In genomic region chr21:17818158-17819113, GRCh38 we compare ENCODE assay signal across 8 cellular contexts. TPM values are rescaled to one million over a fixed set of nuclear protein-coding genes. Genes with fewer than 3 reads are reported as not detected.
DNase-seq lines count a peak whose midpoint lies in the region; TF ChIP-seq lines count a peak whose summit lies in the region.

No MANE protein-coding gene starts in this region.

- H3K4me3 ChIP-seq in CD8-positive, alpha-beta memory T cell (ENCODE audit: low read length), result peak overlapping the region; percentile 70
- H3K4me3 ChIP-seq in astrocyte of the spinal cord (ENCODE audit: low read depth, low read length), result peak overlapping the region; percentile 72
- peak overlapping the region; percentile 89 for H3K4me3 ChIP-seq in skeletal muscle satellite cell (ENCODE audit: low read length)

- CTCF ChIA-PET in CD8-positive, alpha-beta memory T cell (lab: Charles Lee), result interaction anchor here (0.8 to 2.3 kb wide), 14 partner anchors 8 to 139 kb away, joined by 3 to 13 read pairs (median 4); no protein-coding TSS in a partner anchor

- H3K27ac ChIP-seq in CD8-positive, alpha-beta memory T cell (ENCODE audit: low read depth, low read length), result peak overlapping the region; percentile 88

- peaks cover 3 to 48% (median 5%) of the 10 kb centered on the region in 3 donors for H3K36me3 Mint-ChIP-seq in CD8-positive, alpha-beta memory T cell

- DNase-seq in CD8-positive, alpha-beta memory T cell, result peak; percentile 21 to 72 (median 44)
- DNase-seq in GM20000 (ENCODE audit: low spot score) (peak; percentile 36), HT1080 (ENCODE audit: low read depth) (peak; percentile 13), T-helper 1 cell (peak in 4 of 5 donors; percentile 16 to 55 (median 30)), astrocyte of the spinal cord (ENCODE audit: low read depth, low spot score) (peak; percentile 36), iPS-NIHi11 (ENCODE audit: low spot score) (peak; percentile 54), NCI-H1694 treated with DMSO at 0.1 percent for 48 hours (lab: John Stamatoyannopoulos, UW) (no peak)

- no peaks in the 10 kb centered on the region for H3K27me3 Mint-ChIP-seq in CD8-positive, alpha-beta memory T cell

- peak overlapping the region; percentile 87 for H3K4me2 ChIP-seq in skeletal muscle satellite cell (ENCODE audit: low read length)

- no peaks in the 10 kb centered on the region for H3K27me3 ChIP-seq in CD8-positive, alpha-beta memory T cell (ENCODE audit: insufficient read depth, low read length, poor library complexity, severe bottlenecking)
- no peaks in the 10 kb centered on the region for H3K27me3 ChIP-seq in skeletal muscle satellite cell (ENCODE audit: control insufficient read depth, insufficient read depth, low read length)

- H3K9me3 ChIP-seq in CD8-positive, alpha-beta memory T cell (ENCODE audit: low read length), result no peaks in the 10 kb centered on the region
- no peaks in the 10 kb centered on the region for H3K9me3 ChIP-seq in skeletal muscle satellite cell (replicated peaks; ENCODE audit: low read length)

- in situ Hi-C loops in astrocyte of the spinal cord (cut with HindIII; ENCODE audit: low sequenced_read_pairs), result no loop called here

- peak overlapping the region; percentile 82 to 99 (median 98) for H3K4me3 Mint-ChIP-seq in CD8-positive, alpha-beta memory T cell

- peak overlapping the region; percentile 93 to 99 (median 96) for H3K27ac Mint-ChIP-seq in CD8-positive, alpha-beta memory T cell

- H3K9ac ChIP-seq in skeletal muscle satellite cell (ENCODE audit: low read depth, low read length), result peak overlapping the region; percentile 95

- peaks cover 53% of the 10 kb centered on the region for H3K4me1 ChIP-seq in CD8-positive, alpha-beta memory T cell (ENCODE audit: insufficient read depth, low read length)
- peaks cover 18% of the 10 kb centered on the region for H3K4me1 ChIP-seq in skeletal muscle satellite cell (ENCODE audit: control insufficient read depth, insufficient read depth, low read length)

- no peaks in the 10 kb centered on the region for H3K36me3 ChIP-seq in CD8-positive, alpha-beta memory T cell (ENCODE audit: insufficient read depth, low read length)
- H3K36me3 ChIP-seq in skeletal muscle satellite cell (ENCODE audit: insufficient read depth, low read length), result peaks cover 4% of the 10 kb centered on the region

- POLR2A ChIA-PET in CD8-positive, alpha-beta memory T cell (lab: Charles Lee), result interaction anchor here (0.7 to 4.6 kb wide), 10 partner anchors 12 to 207 kb away, joined by 3 to 53 read pairs (median 8); no protein-coding TSS in a partner anchor

- H3K4me1 Mint-ChIP-seq in CD8-positive, alpha-beta memory T cell, result peaks cover 52 to 70% (median 66%) of the 10 kb centered on the region in 3 donors

- TF ChIP-seq CTCF in GM20000 (IDR thresholded peaks at IDR 0.05; ENCODE audit: extremely low read depth, missing control alignments) (no peak), astrocyte of the spinal cord (IDR thresholded peaks at IDR 0.05; ENCODE audit: low read depth, low read length) (no peak)

- H3K9me3 Mint-ChIP-seq in CD8-positive, alpha-beta memory T cell, result no peaks in the 10 kb centered on the region

RNA-seq across cellular contexts. Expression of gene C21orf91, which starts 0.7 kb away (rescaled TPM):
- 10 to 100 TPM; 39.6 to 42.8 TPM for total RNA-seq in CD8-positive, alpha-beta memory T cell
- 54.1 TPM for polyA plus RNA-seq in CD8-positive, alpha-beta memory T cell
- total RNA-seq in HT1080 (2014; rRNA removed; shearing (Covaris generic)), result 4.4 and 7.0 TPM in 2 replicates
- 5.5 TPM in 2 replicates for polyA plus RNA-seq in HT1080 (2015; cell fraction: cytosol; rRNA removed)
- polyA plus RNA-seq in HT1080 (2015; cell fraction: nucleus; rRNA removed), result 4.3 TPM in 2 replicates
- 5.0 and 5.3 TPM in 2 replicates for total RNA-seq in skeletal muscle satellite cell (2012; rRNA removed)
